1 cellular context compared by ENCODE assay signal in genomic region chr10:128927821-128928220, GRCh38.
TF ChIP-seq lines count a peak whose summit lies in the region.

No MANE protein-coding gene starts in this region.

TF ChIP-seq in WTC11, 78 proteins besides CTCF, POLR2A, EP300 and RAD21 (continued from another document):
- TF ChIP-seq ZNF281 (CRISPR knock-in tag; IDR thresholded peaks at IDR 0.05): no peak
TF ChIP-seq in WTC11: peak in this region for 0.
